8 cellular contexts compared by ENCODE assay signal in the genomic region with DNA sequence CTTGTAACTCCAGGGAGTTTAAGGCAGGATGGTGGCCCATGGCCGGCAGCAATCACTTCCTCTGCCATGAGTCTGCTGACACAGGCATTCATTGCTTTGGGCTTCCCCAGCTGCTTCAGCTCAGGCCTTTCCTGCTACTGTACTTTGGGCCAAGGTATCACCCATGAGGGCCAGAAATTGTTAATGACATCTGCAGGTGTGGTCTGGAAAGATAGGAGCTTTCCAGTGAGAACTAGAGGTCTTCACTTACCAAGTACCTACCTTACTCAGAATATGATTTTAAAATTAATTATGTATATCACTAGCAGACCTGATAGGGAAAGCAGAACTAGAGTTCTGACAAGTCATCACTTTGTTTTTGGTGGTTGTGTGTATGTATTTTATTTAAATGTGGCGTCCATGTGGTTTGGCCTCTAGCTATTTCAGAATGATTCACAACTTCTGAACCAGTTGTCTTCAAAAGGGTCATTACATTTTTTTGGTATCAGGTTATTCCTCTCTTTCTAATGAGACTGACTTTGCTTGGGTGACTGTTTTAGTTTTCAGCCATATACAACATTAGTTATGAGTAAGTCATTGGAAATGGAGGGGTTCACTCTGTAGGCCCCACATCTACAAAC. TPM values are rescaled to one million over a fixed set of nuclear protein-coding genes. Genes with fewer than 3 reads are reported as not detected.
A peak's percentile ranks its signal among the peaks of the same experiment; 100 is the strongest.
DNase-seq lines count a peak whose midpoint lies in the region; ATAC-seq and TF ChIP-seq lines count a peak whose summit lies in the region.

No MANE protein-coding gene starts in this region.

- POLR2A ChIA-PET in GM10248 (lab: Yijun Ruan, JAX): no interaction called here

- no peak for TF ChIP-seq CTCF in GM10248 (IDR thresholded peaks at IDR 0.05; ENCODE audit: control extremely low read depth, extremely low read depth, low read depth, missing control alignments)
- TF ChIP-seq CTCF in left ventricle myocardium inferior (IDR thresholded peaks at IDR 0.05; ENCODE audit: borderline replicate concordance): no peak

- no peaks in the 10 kb centered on the region for H3K9me3 ChIP-seq in left ventricle myocardium inferior (replicated peaks)

- CTCF ChIA-PET in GM10248 (lab: Yijun Ruan, JAX): interaction anchor here (1.4 to 2.3 kb wide), 5 partner anchors 8 to 123 kb away, joined by 3 to 8 read pairs (median 5); no protein-coding TSS in a partner anchor

- peak overlapping the region; percentile 86 for H3K27ac ChIP-seq in left ventricle myocardium inferior (replicated peaks)

- H3K4me1 ChIP-seq in left ventricle myocardium inferior: peaks cover 78% of the 10 kb centered on the region

- DNase-seq in GM10248 (ENCODE audit: extremely low spot score) (peak; percentile 41), NCI-H226 (peak; percentile 22), left ventricle myocardium inferior (peak; percentile 35), NCI-H1930 (lab: John Stamatoyannopoulos, UW) (no peak), cerebellum (ENCODE audit: low spot score) (no peak), NCI-H1694 treated with DMSO at 0.1 percent for 48 hours (lab: John Stamatoyannopoulos, UW) (no peak), activated T-cell treated with anti-CD3 and anti-CD28 coated beads for 4 hours (no peak)

- peak overlapping the region; percentile 76 for H3K4me3 ChIP-seq in left ventricle myocardium inferior

- no peaks in the 10 kb centered on the region for H3K27me3 ChIP-seq in left ventricle myocardium inferior (ENCODE audit: low read depth)

- peak; percentile 54 for ATAC-seq in GM21717 (IDR thresholded peaks at IDR 0.05; ENCODE audit: unreplicated experiment)

- intact Hi-C loops in left ventricle myocardium inferior (cut with micrococcal nuclease): no loop called here

- no peaks in the 10 kb centered on the region for H3K36me3 ChIP-seq in left ventricle myocardium inferior

RNA-seq across cellular contexts. Expression of gene RGL1, which starts 2.7 kb away (rescaled TPM):
- total RNA-seq in left ventricle myocardium inferior (19.4 TPM), cerebellum (27.2 TPM)

Comparison
In these comparisons a context has a peak if more than half of its experiments do, and no peak if none do; other contexts are left out.
1. DNase-seq: peak in GM10248 (single experiment), NCI-H226 (single experiment) and left ventricle myocardium inferior (single experiment); none in NCI-H1930 (0 of 2), cerebellum (single experiment), NCI-H1694 treated with DMSO at 0.1 percent for 48 hours (single experiment) and activated T-cell treated with anti-CD3 and anti-CD28 coated beads for 4 hours (single experiment).